Comparison of ENCODE assay signal across 28 cellular contexts in genomic region chr3:134394380-134394779, GRCh38. TPM values are rescaled to one million over a fixed set of nuclear protein-coding genes. Genes with fewer than 3 reads are reported as not detected.
"Had no signal": no experiment of that assay in that cellular context is flagged by ENCODE, and none has a peak within 500 bp of the region (broad histone marks: within the 10 kb centered on the region; RNA-seq: fewer than 3 reads in every experiment).

No MANE protein-coding gene starts in this region.

- ATAC-seq: activated CD4-positive, CD25-positive, alpha-beta regulatory T cell treated with anti-CD3 and anti-CD28 coated beads, Interleukin-2, amount 50 U/mL, for 24 hours; SK-N-SH treated with all-trans-retinoic acid at 6 μM for 48 hours; stimulated activated naive B cell treated with anti-CD40 and anti-IgM and Interleukin-4, amounts not matched to agents 10 μg/mL and 1 μg/mL and 100 μg/mL, for 72 hours; T-helper 17 cell had no signal

- H3K36me3 ChIP-seq: adrenal gland, brain microvascular endothelial cell, ovary, upper lobe of left lung, vagina, WERI-Rb-1 had no signal

- H3K27ac ChIP-seq: brain microvascular endothelial cell, epithelial cell of prostate, ovary, upper lobe of left lung, vagina, WERI-Rb-1 had no signal

- H3K4me1 ChIP-seq: adrenal gland had no signal

- DNase-seq: activated CD4-positive, alpha-beta T cell treated with anti-CD3 and anti-CD28 coated beads for 48 hours; activated CD4-positive, alpha-beta T cell treated with anti-CD3 and anti-CD28 coated beads, Interleukin-2, amount 50 U/mL, for 48 hours; activated CD8-positive, alpha-beta memory T cell treated with anti-CD3 and anti-CD28 coated beads for 24 hours; activated effector memory CD4-positive, alpha-beta T cell treated with anti-CD3 and anti-CD28 coated beads, Interleukin-2, amount 50 U/mL, for 16 hours; activated naive CD4-positive, alpha-beta T cell treated with anti-CD3 and anti-CD28 coated beads for 36 hours; activated naive CD8-positive, alpha-beta T cell treated with anti-CD3 and anti-CD28 coated beads for 36 hours; activated T-cell treated with anti-CD3 and anti-CD28 coated beads, Interleukin-2, amount 50 U/mL, for 1 hour; brain microvascular endothelial cell; caudate nucleus; effector CD4-positive, alpha-beta T cell; islet precursor cell; naive B cell; nephron progenitor cell; ovary; retina; stimulated activated CD4-positive, alpha-beta T cell treated with anti-CD3 and anti-CD28 coated beads, Interleukin-15, amount 100 ng/mL, for 24 hours; stimulated activated CD4-positive, alpha-beta T cell treated with anti-CD3 and anti-CD28 coated beads, Interleukin-2, amount 100 ng/mL, for 24 hours; stimulated activated naive B cell treated with anti-CD40 and anti-IgM and Interleukin-4, amounts not matched to agents 10 μg/mL and 1 μg/mL and 100 μg/mL, for 72 hours; T-helper 17 cell; T1000; upper lobe of left lung; WERI-Rb-1 had no signal

- H3K9me3 ChIP-seq: adrenal gland, ovary, upper lobe of left lung, vagina had no signal

- H3K4me3 ChIP-seq: adrenal gland, ovary, upper lobe of left lung, vagina had no signal

- H3K27me3 ChIP-seq: brain microvascular endothelial cell, ovary, upper lobe of left lung, vagina had no signal

RNA-seq across cellular contexts. Expression of gene AMOTL2, which starts 20.1 kb away (rescaled TPM):
- total RNA-seq: activated naive CD8-positive, alpha-beta T cell treated with anti-CD3 and anti-CD28 coated beads for 36 hours; activated T-helper 1 cell treated with anti-CD3 and anti-CD28 coated beads, Interleukin-12 subunit alpha, Interleukin-12 subunit beta, Interleukin-2, Interleukin-4 antibody, amounts not matched to agents 30 ng/mL and 10 ng/mL and 1 ng/mL, durations not matched to agents 14 hours and 24 hours and 36 hours; T-helper 17 cell had no signal
